Comparison of ENCODE assay signal across 9 cellular contexts in genomic region chr7:5477723-5478531, GRCh38. TPM values are rescaled to one million over a fixed set of nuclear protein-coding genes. Genes with fewer than 3 reads are reported as not detected.
A peak's percentile ranks its signal among the peaks of the same experiment; 100 is the strongest.
DNase-seq lines count a peak whose midpoint lies in the region; ATAC-seq and TF ChIP-seq lines count a peak whose summit lies in the region.
"Had no signal": no experiment of that assay in that cellular context is flagged by ENCODE, and none has a peak within 500 bp of the region (broad histone marks: within the 10 kb centered on the region; RNA-seq: fewer than 3 reads in every experiment).

No MANE protein-coding gene starts in this region.

- no peaks in the 10 kb centered on the region for H3K27me3 ChIP-seq in GM23338 (ENCODE audit: insufficient read depth)

- H3K4me2 ChIP-seq in GM23338 = peak overlapping the region; percentile 55; the same call in 1 of the 2 replicates

- no peaks in the 10 kb centered on the region for H3K9me2 ChIP-seq in GM23338 (ENCODE audit: insufficient read depth)

- H3K36me3 Mint-ChIP-seq in GM23338 (ENCODE audit: low read depth) = no peaks in the 10 kb centered on the region
- H3K36me3 Mint-ChIP-seq: activated naive CD4-positive, alpha-beta T cell treated with anti-CD3 and anti-CD28 coated beads, Interleukin-2, amount 50 U/mL, for 72 hours had no signal

- peaks cover 17% of the 10 kb centered on the region for H3K27me3 Mint-ChIP-seq in GM23338 (ENCODE audit: insufficient read depth, low read depth, poor library complexity)

- H3K36me3 ChIP-seq in GM23338 (ENCODE audit: insufficient read depth) = no peaks in the 10 kb centered on the region

- H3K4me1 ChIP-seq in GM23338 (ENCODE audit: insufficient read depth) = peaks cover 15% of the 10 kb centered on the region

- peak; percentile 46 to 57 for TF ChIP-seq CTCF in GM23338 (conservative IDR thresholded peaks at IDR 0.05; ENCODE audit: low read depth in 2 of 2)

- H3K4me3 ChIP-seq in GM23338 = peak overlapping the region; percentile 34; the same call in 1 of the 2 replicates
- H3K4me3 ChIP-seq in skin epidermis = peak overlapping the region in 4 of 7 experiments; percentile 13 to 37 (median 20)

- H3K27ac ChIP-seq in GM23338 (ENCODE audit: low read depth) (peak overlapping the region; percentile 53; the same call in 1 of the 2 replicates), skin epidermis (peak overlapping the region in 3 of 21 experiments; percentile 1 to 21 (median 10))

- DNase-seq in AG08396 (ENCODE audit: low spot score) (peak; percentile 48), GM23338 (ENCODE audit: low spot score) (peak; percentile 82), Right ventricle myocardium superior (peak; percentile 67), NCI-H187 treated with DMSO at 0.1 percent for 48 hours (lab: John Stamatoyannopoulos, UW) (no peak), DMS153 (lab: John Stamatoyannopoulos, UW) (no peak)

- H4K20me1 ChIP-seq in GM23338 (replicated peaks; ENCODE audit: insufficient read depth) = no peaks in the 10 kb centered on the region; the same call in 1 of the 2 replicates

- peak overlapping the region; percentile 56; the same call in 2 of the 3 replicates for H3K4me3 Mint-ChIP-seq in GM23338

- H3K27ac Mint-ChIP-seq in GM23338 = peak overlapping the region; percentile 82; the same call in 1 of the 2 replicates

- 0 out of 2 replicates have a peak, but pooled peaks cover 3% of the 10 kb centered on the region for H3F3A ChIP-seq in GM23338 (replicated peaks; ENCODE audit: low read depth)

- H3K4me1 Mint-ChIP-seq in GM23338 = peaks cover 25% of the 10 kb centered on the region

- H2AFZ ChIP-seq in GM23338 = no peak overlapping the region

- ATAC-seq in GM23338 (peak; percentile 89), SK-N-SH treated with all-trans-retinoic acid at 6 μM for 48 hours (peak; percentile 50), Right ventricle myocardium superior (ENCODE audit: poor library complexity) (peak; percentile 86), GM21717 (IDR thresholded peaks at IDR 0.05; ENCODE audit: unreplicated experiment) (no peak)

- H3K9me3 Mint-ChIP-seq in GM23338 = no peaks in the 10 kb centered on the region
- H3K9me3 Mint-ChIP-seq: activated naive CD4-positive, alpha-beta T cell treated with anti-CD3 and anti-CD28 coated beads, Interleukin-2, amount 50 U/mL, for 72 hours had no signal

- intact Hi-C loops in Right ventricle myocardium superior (cut with DNase I) = no loop called here

- H3K79me2 ChIP-seq in GM23338 (replicated peaks; ENCODE audit: insufficient read depth) = no peaks in the 10 kb centered on the region

TF ChIP-seq in GM23338, 12 proteins besides CTCF, POLR2A, EP300 and RAD21 (continues in another document):
- TF ChIP-seq POLR2AphosphoS5 (IDR thresholded peaks at IDR 0.05; ENCODE audit: low read depth) (no peak), NANOG (IDR thresholded peaks at IDR 0.05; ENCODE audit: borderline replicate concordance) (no peak), ETS1 (IDR thresholded peaks at IDR 0.05) (no peak), ZNF114 (CRISPR knock-in tag; IDR thresholded peaks at IDR 0.05) (no peak), ZNF331 (CRISPR knock-in tag; IDR thresholded peaks at IDR 0.05; ENCODE audit: low read depth) (no peak), EZH2phosphoT487 (IDR thresholded peaks at IDR 0.05; ENCODE audit: unreplicated experiment) (no peak), JUNB (IDR thresholded peaks at IDR 0.05; ENCODE audit: unreplicated experiment) (no peak), EZH2 (IDR thresholded peaks at IDR 0.05; ENCODE audit: low read depth, unreplicated experiment) (no peak), REST (IDR thresholded peaks at IDR 0.05; ENCODE audit: unreplicated experiment) (no peak)

TF ChIP-seq in SK-N-SH treated with all-trans-retinoic acid at 6 μM for 48 hours, 23 proteins besides CTCF, POLR2A, EP300 and RAD21:
- no peak for TF ChIP-seq ZNF8 (CRISPR knock-in tag; IDR thresholded peaks at IDR 0.05)
TF ChIP-seq in SK-N-SH treated with all-trans-retinoic acid at 6 μM for 48 hours: peak in this region for 0.

RNA-seq across cellular contexts. Expression of gene FBXL18, which starts 35.7 kb away (rescaled TPM):
- total RNA-seq in GM23338 (2014; rRNA removed; shearing (Covaris generic)) = 18.1 and 21.8 TPM in 2 replicates
- polyA plus RNA-seq in GM23338 (2016; fragmentation: Nextera tagmentation; extraction: Ambion mirVana) = 10.5 and 11.6 TPM in 2 replicates
- 4.9 TPM for total RNA-seq in Right ventricle myocardium superior

RNA-seq across cellular contexts. Expression of gene ACTB, which starts 52.5 kb away (rescaled TPM):
- 6,061 and 6,196 TPM in 2 replicates for total RNA-seq in GM23338 (2014; rRNA removed; shearing (Covaris generic))
- polyA plus RNA-seq in GM23338 (2016; fragmentation: Nextera tagmentation; extraction: Ambion mirVana) = 11,484 and 12,398 TPM in 2 replicates
- total RNA-seq in Right ventricle myocardium superior = 689 TPM

RNA-seq across cellular contexts. Expression of gene TNRC18, which starts 54.3 kb away (rescaled TPM):
- 6.9 and 17.5 TPM in 2 replicates for total RNA-seq in GM23338 (2014; rRNA removed; shearing (Covaris generic))
- 2.0 and 2.1 TPM in 2 replicates for polyA plus RNA-seq in GM23338 (2016; fragmentation: Nextera tagmentation; extraction: Ambion mirVana)
- 29.5 TPM for total RNA-seq in Right ventricle myocardium superior

Comparison
In these comparisons a context has a peak if more than half of its experiments do, and no peak if none do; other contexts are left out.
1. DNase-seq: peak in AG08396 (single experiment), GM23338 (single experiment) and Right ventricle myocardium superior (single experiment); none in NCI-H187 treated with DMSO at 0.1 percent for 48 hours (single experiment) and DMS153 (single experiment).